Comparison of ENCODE assay signal across 25 cellular contexts in the genomic region with DNA sequence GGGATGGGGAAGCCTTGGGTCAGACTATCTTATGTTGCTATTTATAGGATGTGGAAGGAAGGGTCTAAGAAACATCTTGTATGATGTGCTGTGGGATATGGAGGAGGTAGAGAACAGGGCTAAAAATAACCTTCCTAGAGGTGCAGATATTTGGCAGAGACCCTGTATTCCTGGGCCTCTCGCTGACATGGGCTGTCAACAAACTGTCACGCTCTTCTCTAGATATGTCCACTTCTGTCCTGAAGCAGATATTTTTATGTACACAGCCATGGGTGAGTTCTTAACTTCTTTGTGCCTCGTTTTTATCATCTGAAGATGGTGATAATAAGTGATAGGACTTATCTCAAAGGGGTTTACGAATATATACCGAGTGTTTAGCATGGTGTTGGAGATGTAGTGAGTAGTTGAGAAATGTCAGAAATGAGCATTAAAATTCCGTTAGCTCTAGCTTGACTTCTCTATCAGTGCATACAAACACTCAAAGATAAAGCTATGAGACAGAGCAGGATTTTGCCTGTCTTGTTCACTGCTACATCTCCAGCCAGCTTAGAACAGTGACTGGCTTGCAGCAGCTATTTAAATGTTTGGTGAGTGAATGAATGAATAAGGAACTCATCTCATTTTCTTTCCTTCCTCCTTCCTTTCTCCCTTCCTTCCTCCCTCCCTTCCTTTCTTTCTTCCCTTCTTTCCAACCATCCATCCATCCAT. TPM values are rescaled to one million over a fixed set of nuclear protein-coding genes. Genes with fewer than 3 reads are reported as not detected.
A peak's percentile ranks its signal among the peaks of the same experiment; 100 is the strongest.
DNase-seq lines count a peak whose midpoint lies in the region; ATAC-seq and TF ChIP-seq lines count a peak whose summit lies in the region.
"Had no signal": no experiment of that assay in that cellular context is flagged by ENCODE, and none has a peak within 500 bp of the region (broad histone marks: within the 10 kb centered on the region; RNA-seq: fewer than 3 reads in every experiment).

No MANE protein-coding gene starts in this region.

- intact Hi-C loops in Right ventricle myocardium superior (cut with DNase I) (no loop called here), left ventricle myocardium inferior (cut with micrococcal nuclease) (no loop called here), heart right ventricle (cut with DNase I) (no loop called here)

- 11 to 18% methylated on average over 6 of the region's 6 CpGs for WGBS in heart right ventricle, 2 donors

- no peaks in the 10 kb centered on the region for H3K36me3 Mint-ChIP-seq in T-cell
- H3K36me3 Mint-ChIP-seq: CD4-positive, alpha-beta memory T cell had no signal

- H3K27me3 ChIP-seq in left ventricle myocardium inferior (ENCODE audit: low read depth) (peaks cover 11% of the 10 kb centered on the region), heart right ventricle (peaks cover 0 to 13% (median 0%) of the 10 kb centered on the region in 7 donors)
- H3K27me3 ChIP-seq: BLaER1 treated with 17β-estradiol and CSF1 and Interleukin-3, amounts not matched to agents 10 nM and 100 nM had no signal

- ATAC-seq in Right ventricle myocardium superior (ENCODE audit: poor library complexity) (peak; percentile 97), heart right ventricle (peak in 6 of 8 donors; percentile 47 to 88 (median 82)), T-cell (replicated peaks in 1 of 4) (no peak)
- ATAC-seq: A549, GM12878 had no signal

- no peak overlapping the region for H3K4me3 Mint-ChIP-seq in T-cell
- H3K4me3 Mint-ChIP-seq: CD4-positive, alpha-beta memory T cell had no signal

- peaks cover 0 to 7% of the 10 kb centered on the region in 2 donors for H3K27me3 Mint-ChIP-seq in T-cell

- H3K4me1 ChIP-seq in left ventricle myocardium inferior (peaks cover 5% of the 10 kb centered on the region), HEK293 (ENCODE audit: control insufficient read depth, insufficient read depth, low read length) (no peaks in the 10 kb centered on the region), heart right ventricle (no peaks in the 10 kb centered on the region)
- H3K4me1 ChIP-seq: A549, BE2C had no signal

- no peaks in the 10 kb centered on the region for H3K4me1 Mint-ChIP-seq in T-cell
- H3K4me1 Mint-ChIP-seq: CD4-positive, alpha-beta memory T cell had no signal

- peaks cover 9% of the 10 kb centered on the region for H3K9me3 ChIP-seq in left ventricle myocardium inferior (replicated peaks)
- H3K9me3 ChIP-seq in HEK293 (ENCODE audit: control insufficient read depth, insufficient read depth, low read depth, low read length) = no peaks in the 10 kb centered on the region
- H3K9me3 ChIP-seq in heart right ventricle = peaks cover 0 to 4% (median 0%) of the 10 kb centered on the region in 11 donors
- H3K9me3 ChIP-seq: A549; BE2C; BLaER1 treated with 17β-estradiol and CSF1 and Interleukin-3, amounts not matched to agents 10 nM and 100 nM had no signal

- TF ChIP-seq CTCF in left ventricle myocardium inferior (IDR thresholded peaks at IDR 0.05; ENCODE audit: borderline replicate concordance) (no peak), HEK293 (tag by site-specific recombination; IDR thresholded peaks at IDR 0.05) (no peak), heart right ventricle (IDR thresholded peaks at IDR 0.05) (no peak)

- H3K36me3 ChIP-seq in left ventricle myocardium inferior = no peaks in the 10 kb centered on the region
- no peaks in the 10 kb centered on the region for H3K36me3 ChIP-seq in HEK293 (ENCODE audit: control insufficient read depth in 2 of 2, insufficient read depth in 1 of 2, low read length in 2 of 2)
- no peaks in the 10 kb centered on the region for H3K36me3 ChIP-seq in heart right ventricle
- H3K36me3 ChIP-seq: BE2C; BLaER1 treated with 17β-estradiol and CSF1 and Interleukin-3, amounts not matched to agents 10 nM and 100 nM had no signal

- H3K27ac ChIP-seq in left ventricle myocardium inferior (replicated peaks) (no peak overlapping the region), HEK293 (ENCODE audit: extremely low read depth, low read depth, low read length) (no peak overlapping the region), heart right ventricle (no peak overlapping the region)
- H3K27ac ChIP-seq: A549; BLaER1 treated with 17β-estradiol and CSF1 and Interleukin-3, amounts not matched to agents 10 nM and 100 nM; GM23248 had no signal

- CTCF ChIA-PET in HEK293 (lab: Yijun Ruan, JAX) (interaction anchor here (0.6 to 1.7 kb wide), 2 partner anchors 11 to 19 kb away, joined by 4 to 10 read pairs; no protein-coding TSS in a partner anchor), T-cell (lab: Charles Lee) (interaction anchor here in 1 of 2 donors (1.6 kb wide), 1 partner anchor 20 kb away, joined by 4 read pairs; no protein-coding TSS in a partner anchor)

- DNase-seq in Right ventricle myocardium superior = no peak
- no peak for DNase-seq in left ventricle myocardium inferior
- DNase-seq in amniotic epithelial cell (ENCODE audit: low read depth) = peak; percentile 39
- no peak for DNase-seq in heart right ventricle
- DNase-seq in T-cell = no peak
- no peak for DNase-seq in NCI-H69 (lab: John Stamatoyannopoulos, UW)
- no peak for DNase-seq in midbrain (lab: John Stamatoyannopoulos, UW)
- DNase-seq: 8988T; ACHN; AML-193; BE2C; Calu3; CD4-positive, alpha-beta memory T cell; COR-L47; DMS79; EL; GDM1; GM23248; H7; HCEC 1CT had no signal

- H3K9me3 Mint-ChIP-seq in T-cell = no peaks in the 10 kb centered on the region

- H3K4me3 ChIP-seq in left ventricle myocardium inferior (no peak overlapping the region), HEK293 (ENCODE audit: low read depth, low read length) (no peak overlapping the region), heart right ventricle (no peak overlapping the region)
- H3K4me3 ChIP-seq: A549; BLaER1 treated with 17β-estradiol and CSF1 and Interleukin-3, amounts not matched to agents 10 nM and 100 nM; GM12878; GM23248 had no signal

- no peak overlapping the region for H3K27ac Mint-ChIP-seq in T-cell
- H3K27ac Mint-ChIP-seq: CD4-positive, alpha-beta memory T cell had no signal

- POLR2A ChIA-PET in HEK293 (lab: Yijun Ruan, JAX) (no interaction called here), T-cell (lab: Charles Lee) (no interaction called here)

TF ChIP-seq in HEK293, 187 proteins besides CTCF, POLR2A, EP300 and RAD21:
- TF ChIP-seq ZNF366 (tag by site-specific recombination; conservative IDR thresholded peaks at IDR 0.05) = peak; percentile 45; the same call in 1 of the 2 replicates
- no peak for TF ChIP-seq HOXD13 (CRISPR knock-in tag; IDR thresholded peaks at IDR 0.05; ENCODE audit: borderline replicate concordance)
TF ChIP-seq in HEK293: peak in this region for 1.

RNA-seq across cellular contexts. Expression of a gene that starts 2.9 kb away (rescaled TPM):
- total RNA-seq in Right ventricle myocardium superior = not detected
- not detected for total RNA-seq in left ventricle myocardium inferior
- total RNA-seq in heart right ventricle = not detected
- not detected for polyA plus RNA-seq in heart right ventricle
- total RNA-seq in T-cell = under 1 TPM in 1 of 5 donors, not detected in 4; 0.75 TPM
- total RNA-seq: Calu3; CD4-positive, alpha-beta memory T cell; GM12878; GM23248; H1; H7 had no signal
- polyA plus RNA-seq: A549; CD4-positive, alpha-beta memory T cell; GM12878; GM23248; H1 had no signal

RNA-seq across cellular contexts. Expression of a gene that starts 43.8 kb away (rescaled TPM):
- total RNA-seq in Right ventricle myocardium superior (3.7 TPM), left ventricle myocardium inferior (4.4 TPM), heart right ventricle (1 to 10 TPM; 4.3 to 8.7 (median 6.0) TPM), T-cell (1 to 10 TPM; 3.2 to 6.4 (median 4.7) TPM)
- 1 to 10 TPM; 1.0 to 1.5 TPM for polyA plus RNA-seq in heart right ventricle

Comparison
In these comparisons a context has a peak if more than half of its experiments do, and no peak if none do; other contexts are left out.
1. ATAC-seq: peak in Right ventricle myocardium superior (single experiment) and heart right ventricle (6 of 8); none in T-cell (0 of 4).